Comparison of ENCODE assay signal across 28 cellular contexts in the genomic region with DNA sequence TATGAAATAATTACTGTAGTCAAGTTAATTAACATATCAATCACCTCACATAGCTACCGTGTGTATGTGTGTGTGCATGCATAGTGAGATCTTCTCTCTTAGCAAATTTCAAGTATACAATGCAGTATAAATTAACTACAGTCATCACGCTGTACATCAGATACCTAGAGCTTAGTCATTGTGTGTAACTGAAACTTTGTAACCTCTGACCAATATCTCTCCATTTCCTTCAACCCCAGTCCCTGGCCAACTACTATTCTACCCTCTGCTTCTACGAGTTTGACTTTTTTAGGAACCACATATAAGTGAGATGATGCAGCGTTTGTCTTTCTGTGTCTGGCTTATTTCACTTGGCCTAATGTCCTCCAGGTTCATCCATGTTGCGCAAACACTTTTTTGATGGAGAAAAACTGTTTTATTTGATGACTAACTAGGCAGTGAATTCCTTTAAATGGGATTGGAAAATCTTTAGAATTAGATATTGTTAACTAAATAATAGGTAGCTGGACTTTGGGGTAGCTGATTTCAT.
"Had no signal": no experiment of that assay in that cellular context is flagged by ENCODE, and none has a peak within 500 bp of the region (broad histone marks: within the 10 kb centered on the region; RNA-seq: fewer than 3 reads in every experiment).

No MANE protein-coding gene starts in this region.

- ATAC-seq: activated CD8-positive, alpha-beta T cell treated with anti-CD3 and anti-CD28 coated beads for 36 hours; activated naive CD4-positive, alpha-beta T cell treated with anti-CD3 and anti-CD28 coated beads, Interleukin-2, amount 50 U/mL, for 72 hours; body of pancreas had no signal

- H3K27me3 Mint-ChIP-seq: activated CD4-positive, alpha-beta T cell treated with anti-CD3 and anti-CD28 coated beads, Interleukin-2, amount 10 ng/mL, durations not matched to agents 24 days and 14 days; activated CD8-positive, alpha-beta T cell treated with anti-CD3 and anti-CD28 coated beads for 36 hours had no signal

- H3K9me3 Mint-ChIP-seq: activated CD4-positive, alpha-beta T cell treated with anti-CD3 and anti-CD28 coated beads, Interleukin-2, amount 10 ng/mL, durations not matched to agents 24 days and 14 days; activated CD8-positive, alpha-beta T cell treated with anti-CD3 and anti-CD28 coated beads for 36 hours; activated naive CD4-positive, alpha-beta T cell treated with anti-CD3 and anti-CD28 coated beads for 36 hours; activated T-cell treated with anti-CD3 and anti-CD28 coated beads, Interleukin-2, amount 50 U/mL, for 24 hours had no signal

- H3K4me1 ChIP-seq: adrenal gland, body of pancreas, breast epithelium had no signal

- H3K9me3 ChIP-seq: adrenal gland, body of pancreas, MG63 had no signal

- H3K36me3 ChIP-seq: adrenal gland, breast epithelium, MG63 had no signal

- H3K4me3 Mint-ChIP-seq: activated CD4-positive, alpha-beta T cell treated with anti-CD3 and anti-CD28 coated beads, Interleukin-2, amount 10 ng/mL, durations not matched to agents 24 days and 14 days; activated CD8-positive, alpha-beta T cell treated with anti-CD3 and anti-CD28 coated beads for 36 hours; activated naive CD4-positive, alpha-beta T cell treated with anti-CD3 and anti-CD28 coated beads for 36 hours; activated T-cell treated with anti-CD3 and anti-CD28 coated beads, Interleukin-2, amount 50 U/mL, for 24 hours had no signal

- H3K4me3 ChIP-seq: adrenal gland, body of pancreas, breast epithelium, MG63, PC-9 had no signal

- H3K27ac Mint-ChIP-seq: activated CD4-positive, alpha-beta T cell treated with anti-CD3 and anti-CD28 coated beads, Interleukin-2, amount 10 ng/mL, durations not matched to agents 24 days and 14 days; activated CD8-positive, alpha-beta T cell treated with anti-CD3 and anti-CD28 coated beads for 36 hours; activated naive CD4-positive, alpha-beta T cell treated with anti-CD3 and anti-CD28 coated beads for 36 hours; activated naive CD4-positive, alpha-beta T cell treated with anti-CD3 and anti-CD28 coated beads, Interleukin-2, amount 50 U/mL, for 72 hours; activated T-cell treated with anti-CD3 and anti-CD28 coated beads, Interleukin-2, amount 50 U/mL, for 24 hours had no signal

- H3K4me1 Mint-ChIP-seq: activated CD4-positive, alpha-beta T cell treated with anti-CD3 and anti-CD28 coated beads, Interleukin-2, amount 10 ng/mL, durations not matched to agents 24 days and 14 days had no signal

- H3K27me3 ChIP-seq: adrenal gland, body of pancreas, breast epithelium, MG63 had no signal

- DNase-seq: activated CD4-positive, alpha-beta T cell treated with anti-CD3 and anti-CD28 coated beads, Interleukin-2, amount 10 ng/mL, durations not matched to agents 24 days and 14 days; activated CD4-positive, alpha-beta T cell treated with anti-CD3 and anti-CD28 coated beads, Interleukin-2, amount 50 U/mL, for 4 hours; activated CD8-positive, alpha-beta T cell treated with anti-CD3 and anti-CD28 coated beads for 36 hours; activated gamma-delta T cell treated with Interleukin-2 at 50 U/mL for 16 hours; activated naive CD4-positive, alpha-beta T cell treated with anti-CD3 and anti-CD28 coated beads for 36 hours; activated T-cell treated with anti-CD3 and anti-CD28 coated beads, Interleukin-2, amount 50 U/mL, for 24 hours; adrenal gland; MG63; NCI-H1048; NCI-H1105 treated with DMSO at 0.1 percent for 48 hours; NCI-H1436; NCI-H1694; NCI-H1930; NCI-H2081 treated with DMSO at 0.1 percent for 48 hours; NCI-H226; NCI-H446 treated with DMSO at 0.1 percent for 48 hours; NCI-H524 treated with DMSO at 0.1 percent for 48 hours; NK-92 treated with Interleukin-12 subunit alpha and Interleukin-12 subunit beta, amount 100 ng/mL, for 24 hours; PC-9; Right ventricle myocardium superior; SW 1271; T-helper 1 cell; T-helper 2 cell; T-helper 9 cell had no signal

- H3K27ac ChIP-seq: adrenal gland, body of pancreas, breast epithelium, PC-9, RWPE1 had no signal
